In the genomic region with DNA sequence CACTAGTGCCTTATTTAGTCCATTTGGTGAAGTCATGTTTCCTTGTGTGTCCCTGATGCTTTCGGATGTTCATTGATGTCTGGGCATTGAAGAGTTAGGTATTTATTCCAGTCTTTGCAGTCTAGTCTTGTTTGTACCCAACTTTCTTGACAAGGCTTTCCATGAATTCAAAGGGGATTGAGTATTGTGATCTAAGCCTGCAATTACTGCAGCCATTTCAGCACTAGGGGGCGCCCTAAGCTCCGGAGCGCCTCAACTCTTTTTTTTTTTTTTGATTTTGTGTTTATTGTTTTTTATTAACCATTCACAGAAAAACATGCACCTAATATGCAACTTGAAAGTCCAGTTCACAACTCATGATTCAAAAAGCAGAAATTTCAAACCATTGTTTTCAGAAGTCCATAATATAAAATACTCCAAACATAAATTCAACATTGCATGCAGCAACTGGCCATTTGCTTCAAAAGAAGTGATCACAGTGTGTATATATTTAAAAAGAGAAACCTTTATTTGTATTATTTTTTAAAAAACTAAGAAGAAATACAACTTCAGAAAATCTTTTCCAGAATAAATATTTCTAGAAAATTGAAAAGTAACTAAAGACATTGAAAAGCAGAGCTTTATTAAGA, we compare ENCODE assay signal across 11 cellular contexts. TPM values are rescaled to one million over a fixed set of nuclear protein-coding genes. Genes with fewer than 3 reads are reported as not detected.
DNase-seq lines count a peak whose midpoint lies in the region; ATAC-seq and TF ChIP-seq lines count a peak whose summit lies in the region.
"Had no signal": no experiment of that assay in that cellular context is flagged by ENCODE, and none has a peak within 500 bp of the region (broad histone marks: within the 10 kb centered on the region; RNA-seq: fewer than 3 reads in every experiment).

No MANE protein-coding gene starts in this region.

- H2AFZ ChIP-seq in MM.1S (ENCODE audit: low read length): no peak overlapping the region
- no peak overlapping the region for H2AFZ ChIP-seq in smooth muscle cell (ENCODE audit: low read depth)

- no peak for ATAC-seq in activated CD8-positive, alpha-beta memory T cell treated with anti-CD3 and anti-CD28 coated beads, Interleukin-2, amount 10 ng/mL, durations not matched to agents 7 days and 5 days
- ATAC-seq: left cardiac atrium, sciatic nerve had no signal

- no peaks in the 10 kb centered on the region for H3K27me3 ChIP-seq in MM.1S (replicated peaks; ENCODE audit: insufficient read depth, low read length)
- H3K27me3 ChIP-seq in smooth muscle cell (ENCODE audit: low read depth): no peaks in the 10 kb centered on the region
- H3K27me3 ChIP-seq in left ventricle myocardium inferior (ENCODE audit: low read depth): no peaks in the 10 kb centered on the region

- H3K4me3 ChIP-seq in MM.1S (ENCODE audit: low read length): no peak overlapping the region
- no peak overlapping the region for H3K4me3 ChIP-seq in smooth muscle cell
- H3K4me3 ChIP-seq in left ventricle myocardium inferior: no peak overlapping the region

- no peaks in the 10 kb centered on the region for H3K27me3 Mint-ChIP-seq in activated CD8-positive, alpha-beta memory T cell treated with anti-CD3 and anti-CD28 coated beads, Interleukin-2, amount 10 ng/mL, durations not matched to agents 7 days and 5 days
- H3K27me3 Mint-ChIP-seq: CD4-positive, CD25-positive, alpha-beta regulatory T cell had no signal

- H3K36me3 ChIP-seq in MM.1S (replicated peaks; ENCODE audit: insufficient read depth, low read length): no peaks in the 10 kb centered on the region
- H3K36me3 ChIP-seq in smooth muscle cell (ENCODE audit: low read depth): peaks cover 25% of the 10 kb centered on the region
- H3K36me3 ChIP-seq in left ventricle myocardium inferior: no peaks in the 10 kb centered on the region

- peak; percentile 58 for TF ChIP-seq CTCF in MM.1S (IDR thresholded peaks at IDR 0.05; ENCODE audit: low read length)
- TF ChIP-seq CTCF in smooth muscle cell (IDR thresholded peaks at IDR 0.05; ENCODE audit: borderline replicate concordance, insufficient read depth, poor library complexity, severe bottlenecking): peak; percentile 35
- TF ChIP-seq CTCF in left ventricle myocardium inferior (IDR thresholded peaks at IDR 0.05; ENCODE audit: borderline replicate concordance): no peak

- H3K27ac Mint-ChIP-seq in activated CD8-positive, alpha-beta memory T cell treated with anti-CD3 and anti-CD28 coated beads, Interleukin-2, amount 10 ng/mL, durations not matched to agents 7 days and 5 days: no peak overlapping the region
- H3K27ac Mint-ChIP-seq: CD4-positive, CD25-positive, alpha-beta regulatory T cell had no signal

- no peaks in the 10 kb centered on the region for H4K20me1 ChIP-seq in MM.1S (ENCODE audit: insufficient read depth, low read length)
- H4K20me1 ChIP-seq in smooth muscle cell (ENCODE audit: low read depth): peaks cover 6% of the 10 kb centered on the region

- H3K9me2 ChIP-seq in MM.1S (replicated peaks; ENCODE audit: insufficient read depth, low read length): no peaks in the 10 kb centered on the region

- 81% methylated on average over 4 of the region's 4 CpGs for WGBS in smooth muscle cell (ENCODE audit: low lambda C conversion rate)

- no peak overlapping the region for H3K4me3 Mint-ChIP-seq in activated CD8-positive, alpha-beta memory T cell treated with anti-CD3 and anti-CD28 coated beads, Interleukin-2, amount 10 ng/mL, durations not matched to agents 7 days and 5 days
- H3K4me3 Mint-ChIP-seq: CD4-positive, CD25-positive, alpha-beta regulatory T cell had no signal

- no peaks in the 10 kb centered on the region for H3K4me1 Mint-ChIP-seq in activated CD8-positive, alpha-beta memory T cell treated with anti-CD3 and anti-CD28 coated beads, Interleukin-2, amount 10 ng/mL, durations not matched to agents 7 days and 5 days
- H3K4me1 Mint-ChIP-seq: CD4-positive, CD25-positive, alpha-beta regulatory T cell had no signal

- H3K36me3 Mint-ChIP-seq in activated CD8-positive, alpha-beta memory T cell treated with anti-CD3 and anti-CD28 coated beads, Interleukin-2, amount 10 ng/mL, durations not matched to agents 7 days and 5 days: no peaks in the 10 kb centered on the region
- H3K36me3 Mint-ChIP-seq: CD4-positive, CD25-positive, alpha-beta regulatory T cell had no signal

- peaks cover 3% of the 10 kb centered on the region for H3K9me3 Mint-ChIP-seq in activated CD8-positive, alpha-beta memory T cell treated with anti-CD3 and anti-CD28 coated beads, Interleukin-2, amount 10 ng/mL, durations not matched to agents 7 days and 5 days (ENCODE audit: low read depth)

- H3K4me1 ChIP-seq in MM.1S (ENCODE audit: low read length) (no peaks in the 10 kb centered on the region), smooth muscle cell (ENCODE audit: low read depth) (no peaks in the 10 kb centered on the region), left ventricle myocardium inferior (no peaks in the 10 kb centered on the region)

- intact Hi-C loops in left ventricle myocardium inferior (cut with micrococcal nuclease): no loop called here

- H3K4me2 ChIP-seq in MM.1S (ENCODE audit: low read depth, low read length) (no peak overlapping the region), smooth muscle cell (no peak overlapping the region)

- no peaks in the 10 kb centered on the region for H3F3A ChIP-seq in MM.1S (ENCODE audit: insufficient read depth, low read length)
- H3F3A ChIP-seq in smooth muscle cell (ENCODE audit: low read depth): no peaks in the 10 kb centered on the region

- no peaks in the 10 kb centered on the region for H3K79me2 ChIP-seq in MM.1S (ENCODE audit: low read length)
- H3K79me2 ChIP-seq in smooth muscle cell (ENCODE audit: low read depth): peaks cover 70% of the 10 kb centered on the region

- H3K27ac ChIP-seq in MM.1S (ENCODE audit: low read length) (no peak overlapping the region), smooth muscle cell (ENCODE audit: low read depth) (no peak overlapping the region), left ventricle myocardium inferior (replicated peaks) (no peak overlapping the region)

- DNase-seq in activated CD8-positive, alpha-beta memory T cell treated with anti-CD3 and anti-CD28 coated beads, Interleukin-2, amount 50 U/mL, for 48 hours: peak; percentile 59
- no peak for DNase-seq in activated CD8-positive, alpha-beta memory T cell treated with anti-CD3 and anti-CD28 coated beads, Interleukin-2, amount 10 ng/mL, durations not matched to agents 7 days and 5 days
- DNase-seq in MM.1S (no peak), dermis microvascular lymphatic vessel endothelial cell (ENCODE audit: low read depth in 2 of 2) (peak; percentile 7 to 53), smooth muscle cell (lab: John Stamatoyannopoulos, UW; ENCODE audit: unreplicated experiment) (no peak), EL (no peak), NOMO-1 treated with dmso at 0.1 percent for 144 hours (lab: John Stamatoyannopoulos, UW; ENCODE audit: unreplicated experiment) (no peak), left ventricle myocardium inferior (no peak)
- DNase-seq: left cardiac atrium had no signal

- H3K9me3 ChIP-seq in MM.1S (replicated peaks; ENCODE audit: insufficient read depth, low read length) (no peaks in the 10 kb centered on the region), smooth muscle cell (replicated peaks; ENCODE audit: low read depth) (peaks cover 15% of the 10 kb centered on the region), left ventricle myocardium inferior (replicated peaks) (peaks cover 72% of the 10 kb centered on the region)

- H3K9ac ChIP-seq in MM.1S (ENCODE audit: low read length) (no peak overlapping the region), smooth muscle cell (ENCODE audit: low read depth) (no peak overlapping the region)

- CTCF ChIA-PET in activated CD8-positive, alpha-beta memory T cell treated with anti-CD3 and anti-CD28 coated beads, Interleukin-2, amount 10 ng/mL, durations not matched to agents 7 days and 5 days (lab: Charles Lee): interaction anchor here (0.5 to 1.3 kb wide), 3 partner anchors 9 to 581 kb away, joined by 3 to 4 read pairs (median 3); no protein-coding TSS in a partner anchor

RNA-seq across cellular contexts. Expression of gene PTPN13, which starts 59.2 kb away (rescaled TPM):
- total RNA-seq in activated CD8-positive, alpha-beta memory T cell treated with anti-CD3 and anti-CD28 coated beads, Interleukin-2, amount 10 ng/mL, durations not matched to agents 7 days and 5 days: under 1 TPM; 0.37 to 0.67 TPM
- total RNA-seq in dermis microvascular lymphatic vessel endothelial cell (under 0.01 TPM in 2 replicates), smooth muscle cell (52.9 and 62.2 TPM in 2 replicates), left ventricle myocardium inferior (3.8 TPM)
- polyA plus RNA-seq in smooth muscle cell: 13.8 and 14.9 TPM in 2 replicates

Comparison
In these comparisons a context has a peak if more than half of its experiments do, and no peak if none do; other contexts are left out.
1. DNase-seq: peak in activated CD8-positive, alpha-beta memory T cell treated with anti-CD3 and anti-CD28 coated beads, Interleukin-2, amount 50 U/mL, for 48 hours (single experiment) and dermis microvascular lymphatic vessel endothelial cell (2 of 2); none in activated CD8-positive, alpha-beta memory T cell treated with anti-CD3 and anti-CD28 coated beads, Interleukin-2, amount 10 ng/mL, durations not matched to agents 7 days and 5 days (single experiment), MM.1S (single experiment), smooth muscle cell (single experiment), EL (single experiment), NOMO-1 treated with dmso at 0.1 percent for 144 hours (single experiment) and left ventricle myocardium inferior (single experiment).
2. RNA of gene PTPN13, which starts 59.2 kb away (total RNA-seq): 52.9 to 62.2 TPM in smooth muscle cell; 3.8 TPM in left ventricle myocardium inferior (single experiment), 0.37 to 0.67 TPM in activated CD8-positive, alpha-beta memory T cell treated with anti-CD3 and anti-CD28 coated beads, Interleukin-2, amount 10 ng/mL, durations not matched to agents 7 days and 5 days and under 0.01 TPM in dermis microvascular lymphatic vessel endothelial cell; every median in the first group is over 10 times any median in the second.